Comparison of ENCODE assay signal across 7 cellular contexts in genomic region chr22:11035031-11035873, GRCh38.
DNase-seq lines count a peak whose midpoint lies in the region; ATAC-seq, FAIRE-seq and TF ChIP-seq lines count a peak whose summit lies in the region.
"Not testable (repeated sequence)": the region's sequence is repeated elsewhere in the genome, so short reads cannot be mapped to it uniquely, and the experiment has no call there.

No MANE protein-coding gene starts in this region.

- FAIRE-seq in K562 (lab: Jason Lieb, UNC); urothelium cell line (lab: Jason Lieb, UNC): not testable (repeated sequence)

- intact Hi-C loops in K562 (cut with micrococcal nuclease); esophagus muscularis mucosa (cut with DNase I); lower lobe of right lung (cut with DNase I); sciatic nerve (cut with DNase I): not testable (repeated sequence)

- not testable (repeated sequence) for H3K36me3 ChIP-seq in K562 (ENCODE audit: control insufficient read depth, insufficient read depth, low read length); esophagus muscularis mucosa; hepatocyte (replicated peaks; ENCODE audit: insufficient read depth, low read depth); lower lobe of right lung

- not testable (repeated sequence) for H3K79me2 ChIP-seq in K562 (ENCODE audit: control insufficient read depth, insufficient read depth, low read length); hepatocyte

- not testable (repeated sequence) for H3K4me2 ChIP-seq in K562 (ENCODE audit: insufficient read depth, low read length); hepatocyte

- not testable (repeated sequence) for H3K4me1 ChIP-seq in K562 (replicated peaks in 1 of 2; ENCODE audit: control insufficient read depth in 2 of 2, insufficient read depth in 2 of 2, low read length in 2 of 2); esophagus muscularis mucosa; hepatocyte (ENCODE audit: insufficient read depth); lower lobe of right lung

- CTCF ChIA-PET in K562 (lab: Yijun Ruan, JAX; ENCODE audit: low intra/inter-chr PET ratio) = not testable (repeated sequence)

- not testable (repeated sequence) for H3K9me1 ChIP-seq in K562 (ENCODE audit: control insufficient read depth, insufficient read depth, low read length)

- not testable (repeated sequence) for TF ChIP-seq EP300 in K562 (IDR thresholded peaks at IDR 0.05; ENCODE audit: low read length); esophagus muscularis mucosa (IDR thresholded peaks at IDR 0.05)

- H3K9me3 ChIP-seq in K562 (replicated peaks; ENCODE audit: control insufficient read depth, insufficient read depth, low read depth, low read length) = not testable (repeated sequence)
- peaks cover 0 to 82% (median 66%) of the 10 kb centered on the region in 4 donors for H3K9me3 ChIP-seq in esophagus muscularis mucosa
- peaks cover 28% of the 10 kb centered on the region for H3K9me3 ChIP-seq in hepatocyte (ENCODE audit: low read depth)
- peaks cover 62% of the 10 kb centered on the region for H3K9me3 ChIP-seq in lower lobe of right lung

- WGBS in K562 (ENCODE audit: insufficient coverage, low coverage, missing lambda C conversion rate) = 2% methylated on average over 13 of the region's 13 CpGs
- WGBS in esophagus muscularis mucosa = 64% methylated on average over 13 of the region's 13 CpGs
- 69% methylated on average over 13 of the region's 13 CpGs for WGBS in hepatocyte (ENCODE audit: low lambda C conversion rate, missing lambda C conversion rate)

- TF ChIP-seq RAD21 in K562 (CRISPR knock-in tag; conservative IDR thresholded peaks at IDR 0.05 in 1 of 2, IDR thresholded peaks at IDR 0.05 in 1 of 2) = not testable (repeated sequence)

- H2AFZ ChIP-seq in K562 (ENCODE audit: low read depth, low read length); hepatocyte: not testable (repeated sequence)

- TF ChIP-seq CTCF in K562 (IDR thresholded peaks at IDR 0.05 in 2 of 3, conservative IDR thresholded peaks at IDR 0.05 in 1 of 3; ENCODE audit: insufficient read depth in 2 of 3, low read depth in 1 of 3, low read length in 3 of 3); esophagus muscularis mucosa (IDR thresholded peaks at IDR 0.05); hepatocyte (IDR thresholded peaks at IDR 0.05; ENCODE audit: poor library complexity); lower lobe of right lung (IDR thresholded peaks at IDR 0.05): not testable (repeated sequence)

- H3K27ac ChIP-seq in K562 (ENCODE audit: extremely low read depth, low read depth, low read length); esophagus muscularis mucosa (replicated peaks in 1 of 4); hepatocyte; lower lobe of right lung: not testable (repeated sequence)

- H3K9me2 ChIP-seq in hepatocyte (replicated peaks; ENCODE audit: insufficient read depth) = not testable (repeated sequence)

- H3K27me3 ChIP-seq in K562 (ENCODE audit: control insufficient read depth in 2 of 2, insufficient read depth in 2 of 2, low read length in 2 of 2); hepatocyte; lower lobe of right lung (ENCODE audit: low read depth): not testable (repeated sequence)
- peaks cover 0 to 42% (median 0%) of the 10 kb centered on the region in 4 donors for H3K27me3 ChIP-seq in esophagus muscularis mucosa

- H3K9ac ChIP-seq in K562 (ENCODE audit: insufficient read depth in 1 of 2, low read depth in 2 of 2, low read length in 2 of 2) = not testable (repeated sequence)

- in situ Hi-C loops in K562 (cut with MboI) = not testable (repeated sequence)

- 0 out of 3 replicates have a peak, but pooled peaks have one; percentile 24 for ATAC-seq in K562
- peak; percentile 25 to 27 for ATAC-seq in lower lobe of right lung
- ATAC-seq in sciatic nerve = peak; percentile 3

- not testable (repeated sequence) for H4K20me1 ChIP-seq in K562 (replicated peaks; ENCODE audit: control insufficient read depth, insufficient read depth, low read length); hepatocyte (ENCODE audit: insufficient read depth, poor library complexity, severe bottlenecking)

- not testable (repeated sequence) for BruUV-seq in K562 (replicated peaks; lab: Mats Ljungman, UMichigan)

- H3K4me3 ChIP-seq in K562, esophagus muscularis mucosa, hepatocyte, lower lobe of right lung: not testable (repeated sequence)

- POLR2A ChIA-PET in K562 (lab: Yijun Ruan, JAX) = not testable (repeated sequence)

- DNase-seq in HT-29 (ENCODE audit: low spot score) (peak; percentile 6), K562 (ENCODE audit: extremely low read depth in 1 of 4, low spot score in 3 of 4) (peak in 1 of 4 experiments; percentile 13), esophagus muscularis mucosa (ENCODE audit: extremely low spot score) (peak; percentile 93), hepatocyte (ENCODE audit: low spot score) (peak; percentile 12), urothelium cell line (ENCODE audit: low spot score) (peak; percentile 1)
- not testable (repeated sequence) for DNase-seq in lower lobe of right lung; sciatic nerve (ENCODE audit: low spot score)

- not testable (repeated sequence) for TF ChIP-seq POLR2A in K562 (conservative IDR thresholded peaks at IDR 0.05); esophagus muscularis mucosa (IDR thresholded peaks at IDR 0.05; ENCODE audit: low read depth)
